1 cellular context compared by ENCODE assay signal in the genomic region with DNA sequence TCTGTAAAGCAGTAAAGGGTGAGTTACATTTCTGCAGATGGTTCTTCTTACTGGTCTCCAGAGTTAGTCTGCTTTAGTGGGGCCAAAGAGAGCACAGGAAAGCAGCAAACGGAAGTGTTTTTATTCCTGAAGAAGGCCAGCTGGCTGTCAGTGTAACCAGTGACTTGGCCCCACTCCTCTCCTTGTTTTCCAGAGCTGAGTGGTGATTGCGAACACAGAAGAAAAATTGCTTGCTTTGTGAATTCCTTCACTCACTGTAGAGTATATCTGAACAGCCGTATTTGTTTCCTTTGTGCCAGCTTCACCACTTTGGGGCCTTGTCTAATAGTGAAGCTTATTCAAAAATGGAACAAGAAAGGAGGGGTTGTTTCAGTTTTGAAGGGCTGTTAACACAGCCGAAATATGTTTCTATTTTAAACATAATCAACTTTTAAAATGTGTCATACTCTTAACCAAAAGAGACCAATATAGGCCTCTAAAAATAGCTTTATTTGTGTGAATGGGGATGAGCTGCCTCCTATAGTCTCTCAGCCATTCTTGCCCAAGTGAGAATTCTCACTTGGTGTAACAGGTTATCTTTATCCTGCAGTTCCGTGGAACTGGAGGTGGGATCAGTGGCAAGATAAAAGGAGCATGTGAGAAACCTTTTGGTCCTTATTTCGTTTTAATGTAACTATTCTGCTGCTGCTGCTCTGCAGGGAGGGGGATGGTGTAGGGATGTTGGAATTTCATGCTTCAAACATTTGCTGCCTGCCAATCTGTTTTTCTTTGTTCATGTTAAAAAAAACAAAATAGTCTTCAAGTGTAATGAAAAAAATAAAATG.
TF ChIP-seq lines count a peak whose summit lies in the region.

No MANE protein-coding gene starts in this region.

TF ChIP-seq in endothelial cell of umbilical vein, 7 proteins besides CTCF, POLR2A, EP300 and RAD21 (continued from another document):
- TF ChIP-seq GATA2 (IDR thresholded peaks at IDR 0.05; ENCODE audit: insufficient read depth, insufficient read length, low read depth, low read length) (no peak), EZH2 (IDR thresholded peaks at IDR 0.05; ENCODE audit: borderline replicate concordance, low read depth, low read length, severe bottlenecking) (no peak), JUN (IDR thresholded peaks at IDR 0.05; ENCODE audit: borderline replicate concordance, insufficient read depth, insufficient read length, low read depth) (no peak), POLR2AphosphoS5 (IDR thresholded peaks at IDR 0.05; ENCODE audit: insufficient read depth, low read depth, low read length) (no peak), MYC (IDR thresholded peaks at IDR 0.05; ENCODE audit: low read depth, low read length) (no peak)
